8 cellular contexts compared by ENCODE assay signal in the genomic region with DNA sequence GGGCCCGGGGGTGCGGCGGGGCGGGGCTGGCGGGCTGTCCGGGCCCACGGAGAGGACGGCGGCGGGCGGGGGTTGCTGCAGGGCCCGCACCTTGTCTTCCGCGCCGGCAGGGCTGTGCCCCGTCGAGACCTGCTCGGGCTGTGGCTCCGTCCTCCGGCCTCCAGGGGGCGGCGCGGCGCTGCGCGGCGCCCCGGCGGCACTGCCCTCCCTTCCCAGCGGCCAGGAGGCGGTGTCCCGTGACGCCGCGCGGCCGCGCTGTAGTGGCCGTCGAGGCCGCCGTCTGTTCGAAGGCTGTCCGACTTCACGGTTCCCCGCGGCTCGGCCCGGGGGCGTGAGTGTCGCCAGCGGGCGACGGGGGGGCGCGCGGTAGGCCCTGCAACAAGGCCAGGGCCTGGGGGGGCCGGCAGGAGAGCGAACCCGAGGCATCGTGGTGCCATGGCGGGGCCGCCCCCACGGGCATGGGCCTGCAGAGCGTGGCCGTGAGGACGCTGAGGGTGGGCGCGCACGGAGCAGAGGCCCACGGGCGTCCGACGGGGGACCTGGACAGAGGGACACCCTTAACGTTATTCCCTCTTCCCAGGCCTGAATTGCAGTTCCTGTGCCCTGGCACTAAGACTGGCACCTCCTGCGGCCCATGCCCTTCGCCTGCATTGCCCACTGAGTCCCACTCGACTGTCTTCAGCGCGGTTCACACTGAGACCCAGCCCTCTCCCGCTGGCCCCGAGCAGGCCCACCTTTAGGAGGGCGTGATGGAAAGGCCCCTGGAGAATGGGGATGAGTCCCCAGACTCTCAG. TPM values are rescaled to one million over a fixed set of nuclear protein-coding genes. Genes with fewer than 3 reads are reported as not detected.
A peak's percentile ranks its signal among the peaks of the same experiment; 100 is the strongest.
DNase-seq lines count a peak whose midpoint lies in the region; ATAC-seq, FAIRE-seq and TF ChIP-seq lines count a peak whose summit lies in the region.

Gene PLEKHG4 (plus strand): TSS at position 237 of the 794 bp plus-strand sequence. CDS start 513 bp downstream, at position 750.

- FAIRE-seq in urothelium cell line (lab: Jason Lieb, UNC): no peak

- H3K36me3 Mint-ChIP-seq in activated naive CD8-positive, alpha-beta T cell: peaks cover 9% of the 10 kb centered on the region

- H3K9me3 Mint-ChIP-seq in activated naive CD8-positive, alpha-beta T cell (ENCODE audit: low read depth): no peaks in the 10 kb centered on the region

- TF ChIP-seq CTCF in LNCaP clone FGC (IDR thresholded peaks at IDR 0.05; ENCODE audit: control insufficient read depth, extremely low read depth, insufficient read depth): peak; percentile 89

- peak within 1 kb of the TSS; percentile 77 for H3K4me3 ChIP-seq in LNCaP clone FGC (ENCODE audit: low read depth, low read length)

- H3K4me1 Mint-ChIP-seq in activated naive CD8-positive, alpha-beta T cell (ENCODE audit: low read depth): peaks cover 16% of the 10 kb centered on the region

- H3K27me3 Mint-ChIP-seq in activated naive CD8-positive, alpha-beta T cell: no peaks in the 10 kb centered on the region

- H3K27ac Mint-ChIP-seq in activated naive CD8-positive, alpha-beta T cell: peak within 1 kb of the TSS; percentile 91

- DNase-seq in DMS53 treated with DMSO at 0.1 percent for 48 hours (lab: John Stamatoyannopoulos, UW; ENCODE audit: unreplicated experiment): peak; percentile 68
- DNase-seq in LNCaP clone FGC (ENCODE audit: low read depth): peak; percentile 27
- peak; percentile 78 for DNase-seq in SKM-1 treated with dmso at 0.1 percent for 144 hours (lab: John Stamatoyannopoulos, UW; ENCODE audit: unreplicated experiment)
- DNase-seq in cardiac septum (ENCODE audit: low spot score): peak; percentile 90
- DNase-seq in pulmonary artery endothelial cell (ENCODE audit: low read depth, low spot score): no peak
- DNase-seq in urothelium cell line (ENCODE audit: low spot score): peak; percentile 77

- peak; percentile 86 for ATAC-seq in GM21619 (IDR thresholded peaks at IDR 0.05; ENCODE audit: unreplicated experiment)

- intact Hi-C loops in cardiac septum (cut with DNase I): no loop called here

- peak within 1 kb of the TSS; percentile 89 for H3K4me3 Mint-ChIP-seq in activated naive CD8-positive, alpha-beta T cell

RNA-seq across cellular contexts. Expression of gene PLEKHG4, which starts in this region (rescaled TPM):
- total RNA-seq in cardiac septum (0.70 TPM), pulmonary artery endothelial cell (33.2 and 51.5 TPM in 2 replicates)

Comparison
In these comparisons a context has a peak if more than half of its experiments do, and no peak if none do; other contexts are left out.
1. RNA of gene PLEKHG4 (total RNA-seq): 33.2 to 51.5 TPM in pulmonary artery endothelial cell; 0.70 TPM in cardiac septum (single experiment); every median in the first group is over 10 times any median in the second.
2. Peak in DNase-seq in cardiac septum; RNA of the gene not detected or under 1 TPM.